1 cellular context compared by ENCODE assay signal in genomic region chr22:46801331-46801811, GRCh38.
TF ChIP-seq lines count a peak whose summit lies in the region.

No MANE protein-coding gene starts in this region.

TF ChIP-seq in IMR-90, 13 proteins besides CTCF, POLR2A, EP300 and RAD21:
- TF ChIP-seq BHLHE40 (IDR thresholded peaks at IDR 0.05; ENCODE audit: low read depth, low read length) (no peak), RFX5 (IDR thresholded peaks at IDR 0.05; ENCODE audit: low read depth, low read length) (no peak), MAZ (IDR thresholded peaks at IDR 0.05; ENCODE audit: borderline replicate concordance, low read depth, low read length) (no peak), ELK1 (IDR thresholded peaks at IDR 0.05; ENCODE audit: borderline replicate concordance, low read depth, low read length) (no peak), CHD1 (IDR thresholded peaks at IDR 0.05; ENCODE audit: low read depth, low read length) (no peak)
TF ChIP-seq in IMR-90: peak in this region for 0.
